Comparison of ENCODE assay signal across 9 cellular contexts in the genomic region with DNA sequence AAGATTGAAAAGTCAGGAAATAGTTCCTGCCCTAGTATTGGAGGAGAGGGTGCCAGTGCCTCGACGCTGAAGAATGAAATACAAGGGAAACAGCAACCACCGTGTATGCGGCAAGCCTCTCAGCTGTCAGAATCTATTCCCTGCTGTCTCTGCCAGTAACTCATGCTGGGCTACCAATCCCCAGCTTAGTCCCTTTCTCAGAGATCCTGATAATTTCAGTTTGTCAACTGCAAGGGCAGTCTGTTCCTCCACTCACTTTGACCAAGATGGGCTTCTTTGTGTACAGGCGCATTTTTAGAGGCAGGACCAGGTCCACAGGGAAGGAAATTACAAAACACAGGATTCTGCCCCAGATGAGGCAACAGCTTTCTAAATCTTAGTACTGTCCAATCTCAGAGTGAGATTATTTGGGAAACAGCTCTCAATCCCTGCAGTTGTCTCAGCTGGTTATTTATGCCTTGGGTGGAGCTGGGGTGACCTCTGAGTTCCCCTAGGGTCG. TPM values are rescaled to one million over a fixed set of nuclear protein-coding genes. Genes with fewer than 3 reads are reported as not detected.
DNase-seq lines count a peak whose midpoint lies in the region; ATAC-seq and TF ChIP-seq lines count a peak whose summit lies in the region.
"Had no signal": no experiment of that assay in that cellular context is flagged by ENCODE, and none has a peak within 500 bp of the region (broad histone marks: within the 10 kb centered on the region; RNA-seq: fewer than 3 reads in every experiment).

No MANE protein-coding gene starts in this region.

- DNase-seq in cardiac muscle cell (ENCODE audit: low read depth in 1 of 2, low spot score in 1 of 2), result peak in 1 of 2 donors; percentile 35
- DNase-seq in cardiac septum (ENCODE audit: low spot score), result no peak
- DNase-seq in ascending aorta (ENCODE audit: low spot score in 2 of 2), result no peak
- no peak for DNase-seq in vagina (ENCODE audit: extremely low spot score in 2 of 2)
- DNase-seq in UCSD-AML1 (lab: John Stamatoyannopoulos, UW; ENCODE audit: unreplicated experiment), result no peak
- DNase-seq in inferior parietal cortex (ENCODE audit: extremely low spot score), result no peak
- DNase-seq: hippocampal formation had no signal

- no peaks in the 10 kb centered on the region for H3K9me3 ChIP-seq in cardiac muscle cell (ENCODE audit: low read depth)
- no peaks in the 10 kb centered on the region for H3K9me3 ChIP-seq in ascending aorta
- H3K9me3 ChIP-seq in vagina, result no peaks in the 10 kb centered on the region

- H3K27ac ChIP-seq in cardiac muscle cell (peak overlapping the region; percentile 15), ascending aorta (peak overlapping the region; percentile 79 to 81), layer of hippocampus (ENCODE audit: low read depth, low read length) (peak overlapping the region; percentile 52), vagina (peak overlapping the region; percentile 36)

- no peaks in the 10 kb centered on the region for H3K27me3 ChIP-seq in cardiac muscle cell
- H3K27me3 ChIP-seq in ascending aorta, result no peaks in the 10 kb centered on the region
- no peaks in the 10 kb centered on the region for H3K27me3 ChIP-seq in layer of hippocampus (ENCODE audit: control insufficient read depth, insufficient read depth, low read length)
- no peaks in the 10 kb centered on the region for H3K27me3 ChIP-seq in vagina

- H3K4me1 ChIP-seq in cardiac muscle cell (ENCODE audit: low read depth), result peaks cover 8% of the 10 kb centered on the region
- peaks cover 9 to 20% of the 10 kb centered on the region in 2 donors for H3K4me1 ChIP-seq in ascending aorta
- H3K4me1 ChIP-seq in vagina, result peaks cover 30% of the 10 kb centered on the region

- no peak for TF ChIP-seq CTCF in cardiac muscle cell (IDR thresholded peaks at IDR 0.05; ENCODE audit: low read depth, low read length)
- TF ChIP-seq CTCF in ascending aorta (IDR thresholded peaks at IDR 0.05), result no peak
- no peak for TF ChIP-seq CTCF in vagina (IDR thresholded peaks at IDR 0.05)

- intact Hi-C loops in cardiac septum (cut with DNase I), result no loop called here
- intact Hi-C loops in ascending aorta (cut with DNase I), result loop anchor here (2.0 kb wide), 1 partner anchor 16 kb away; no protein-coding TSS in a partner anchor
- intact Hi-C loops in vagina (cut with DNase I), result no loop called here

- no peak for TF ChIP-seq POLR2A in vagina (IDR thresholded peaks at IDR 0.05)

- H3K4me3 ChIP-seq in cardiac muscle cell (no peak overlapping the region), ascending aorta (peak overlapping the region in 1 of 2 donors; percentile 68), vagina (peak overlapping the region in 1 of 2 donors; percentile 54)

- no peak for ATAC-seq in HG02763 (IDR thresholded peaks at IDR 0.05; ENCODE audit: unreplicated experiment)

- H3K36me3 ChIP-seq in cardiac muscle cell, result no peaks in the 10 kb centered on the region
- H3K36me3 ChIP-seq in ascending aorta, result no peaks in the 10 kb centered on the region
- H3K36me3 ChIP-seq in vagina, result no peaks in the 10 kb centered on the region

RNA-seq across cellular contexts. Expression of gene NQO1, which starts 1.3 kb away (rescaled TPM):
- total RNA-seq in cardiac muscle cell (2.1 and 6.2 TPM in 2 replicates), cardiac septum (15.8 TPM), ascending aorta (58.6 TPM), vagina (84.5 TPM)
- polyA plus RNA-seq in cardiac muscle cell, result 7.1 and 10.8 TPM in 2 replicates

RNA-seq across cellular contexts. Expression of gene NOB1, which starts 29.7 kb away (rescaled TPM):
- total RNA-seq in cardiac muscle cell, result 19.9 and 34.0 TPM in 2 replicates
- polyA plus RNA-seq in cardiac muscle cell, result 26.8 and 35.3 TPM in 2 replicates
- total RNA-seq in cardiac septum, result 16.1 TPM
- 20.2 TPM for total RNA-seq in ascending aorta
- total RNA-seq in vagina, result 67.0 TPM

RNA-seq across cellular contexts. Expression of gene WWP2, which starts 37.1 kb away (rescaled TPM):
- total RNA-seq in cardiac muscle cell (24.8 and 27.8 TPM in 2 replicates), cardiac septum (23.8 TPM), ascending aorta (71.2 TPM), vagina (26.0 TPM)
- polyA plus RNA-seq in cardiac muscle cell, result 21.3 and 34.9 TPM in 2 replicates

Comparison
In these comparisons a context has a peak if more than half of its experiments do, and no peak if none do; other contexts are left out.
1. H3K27ac ChIP-seq: peak in every context shown above with its lines; median percentile 80 in ascending aorta; 52 in layer of hippocampus; 36 in vagina; 15 in cardiac muscle cell.